ENCODE assay signal across 21 cellular contexts in genomic region chr10:121914661-121915060, GRCh38. TPM values are rescaled to one million over a fixed set of nuclear protein-coding genes. Genes with fewer than 3 reads are reported as not detected.
DNase-seq lines count a peak whose midpoint lies in the region; ATAC-seq and TF ChIP-seq lines count a peak whose summit lies in the region.
"Had no signal": no experiment of that assay in that cellular context is flagged by ENCODE, and none has a peak within 500 bp of the region (broad histone marks: within the 10 kb centered on the region; RNA-seq: fewer than 3 reads in every experiment).

No MANE protein-coding gene starts in this region.

- TF ChIP-seq POLR2A in suprapubic skin (IDR thresholded peaks at IDR 0.05), result no peak
- TF ChIP-seq POLR2A in lower leg skin (IDR thresholded peaks at IDR 0.05), result no peak

- peaks cover 4% of the 10 kb centered on the region for H3K4me1 Mint-ChIP-seq in activated naive CD8-positive, alpha-beta T cell treated with anti-CD3 and anti-CD28 coated beads, Interleukin-2, amount 10 ng/mL, durations not matched to agents 7 days and 5 days
- peaks cover 14% of the 10 kb centered on the region for H3K4me1 Mint-ChIP-seq in activated naive CD8-positive, alpha-beta T cell treated with anti-CD3 and anti-CD28 coated beads for 36 hours

- TF ChIP-seq EP300 in suprapubic skin (IDR thresholded peaks at IDR 0.05), result no peak

- H3K27ac Mint-ChIP-seq in activated naive CD8-positive, alpha-beta T cell treated with anti-CD3 and anti-CD28 coated beads, Interleukin-2, amount 10 ng/mL, durations not matched to agents 7 days and 5 days, result peak overlapping the region; percentile 3
- no peak overlapping the region for H3K27ac Mint-ChIP-seq in activated naive CD8-positive, alpha-beta T cell treated with anti-CD3 and anti-CD28 coated beads for 36 hours

- DNase-seq in activated naive CD8-positive, alpha-beta T cell treated with anti-CD3 and anti-CD28 coated beads, Interleukin-2, amount 10 ng/mL, durations not matched to agents 7 days and 5 days, result no peak
- no peak for DNase-seq in activated naive CD8-positive, alpha-beta T cell treated with anti-CD3 and anti-CD28 coated beads for 36 hours
- DNase-seq in Right ventricle myocardium superior (no peak), right cardiac atrium (no peak), NCI-H2196 treated with DMSO at 0.1 percent for 48 hours (lab: John Stamatoyannopoulos, UW; ENCODE audit: unreplicated experiment) (no peak), suprapubic skin (ENCODE audit: low spot score in 2 of 2) (no peak), lower leg skin (ENCODE audit: low spot score in 2 of 2) (no peak)
- DNase-seq: 8988T, AML-193, DMS53, GDM1, GOT3, IMR-90, NCI-H1105, NCI-H146, NCI-H2029, NCI-H345, NCI-H524 treated with DMSO at 0.1 percent for 48 hours, OCI-M1 had no signal

- ATAC-seq in activated naive CD8-positive, alpha-beta T cell treated with anti-CD3 and anti-CD28 coated beads, Interleukin-2, amount 10 ng/mL, durations not matched to agents 7 days and 5 days (ENCODE audit: low read depth), result no peak
- ATAC-seq in Right ventricle myocardium superior (ENCODE audit: poor library complexity) (peak; percentile 57), right cardiac atrium (no peak)

- H3K9me3 ChIP-seq in right cardiac atrium (ENCODE audit: control insufficient read depth, low read length), result no peaks in the 10 kb centered on the region
- no peaks in the 10 kb centered on the region for H3K9me3 ChIP-seq in skeletal muscle tissue (ENCODE audit: control insufficient read depth in 3 of 3, low read length in 3 of 3)
- H3K9me3 ChIP-seq in suprapubic skin, result no peaks in the 10 kb centered on the region

- intact Hi-C loops in Right ventricle myocardium superior (cut with DNase I) (no loop called here), right cardiac atrium (cut with DNase I) (no loop called here), lower leg skin (cut with DNase I; ENCODE audit: low total_unique reads) (no loop called here)

- no peak overlapping the region for H3K4me3 Mint-ChIP-seq in activated naive CD8-positive, alpha-beta T cell treated with anti-CD3 and anti-CD28 coated beads, Interleukin-2, amount 10 ng/mL, durations not matched to agents 7 days and 5 days
- H3K4me3 Mint-ChIP-seq in activated naive CD8-positive, alpha-beta T cell treated with anti-CD3 and anti-CD28 coated beads for 36 hours, result no peak overlapping the region

- H3K36me3 ChIP-seq in skeletal muscle tissue (ENCODE audit: control insufficient read depth in 3 of 3, insufficient read depth in 3 of 3, low read length in 3 of 3) (peaks cover 5 to 10% (median 9%) of the 10 kb centered on the region in 3 donors), suprapubic skin (peaks cover 40% of the 10 kb centered on the region)

- no peaks in the 10 kb centered on the region for H3K4me1 ChIP-seq in right cardiac atrium (ENCODE audit: control insufficient read depth, insufficient read depth, low read length)
- peaks cover 3 to 10% (median 5%) of the 10 kb centered on the region in 3 donors for H3K4me1 ChIP-seq in skeletal muscle tissue (ENCODE audit: control insufficient read depth in 3 of 3, insufficient read depth in 3 of 3, low read length in 3 of 3)
- H3K4me1 ChIP-seq in suprapubic skin, result no peaks in the 10 kb centered on the region

- TF ChIP-seq CTCF in suprapubic skin (IDR thresholded peaks at IDR 0.05) (no peak), lower leg skin (IDR thresholded peaks at IDR 0.05) (no peak)

- no peaks in the 10 kb centered on the region for H3K27me3 Mint-ChIP-seq in activated naive CD8-positive, alpha-beta T cell treated with anti-CD3 and anti-CD28 coated beads, Interleukin-2, amount 10 ng/mL, durations not matched to agents 7 days and 5 days
- H3K27me3 Mint-ChIP-seq in activated naive CD8-positive, alpha-beta T cell treated with anti-CD3 and anti-CD28 coated beads for 36 hours, result no peaks in the 10 kb centered on the region

- WGBS in right cardiac atrium, result 75% methylated on average over 6 of the region's 6 CpGs
- 92% methylated on average over 6 of the region's 6 CpGs for WGBS in suprapubic skin
- WGBS in lower leg skin, 2 donors, result 93 to 94% methylated on average over 6 of the region's 6 CpGs

- H3K27ac ChIP-seq in right cardiac atrium (ENCODE audit: low read length) (peak overlapping the region; percentile 7), skeletal muscle tissue (ENCODE audit: low read depth, low read length) (peak overlapping the region; percentile 68), suprapubic skin (no peak overlapping the region)
- H3K27ac ChIP-seq: C4-2B had no signal

- no peak overlapping the region for H3K4me3 ChIP-seq in right cardiac atrium (ENCODE audit: low read length)
- H3K4me3 ChIP-seq in skeletal muscle tissue (ENCODE audit: low read length in 3 of 3), result peak overlapping the region in 2 of 3 donors; percentile 14 to 19
- no peak overlapping the region for H3K4me3 ChIP-seq in suprapubic skin
- H3K4me3 ChIP-seq in lower leg skin (ENCODE audit: low read depth, poor library complexity, severe bottlenecking), result no peak overlapping the region

- peaks cover 25% of the 10 kb centered on the region for H3K36me3 Mint-ChIP-seq in activated naive CD8-positive, alpha-beta T cell treated with anti-CD3 and anti-CD28 coated beads, Interleukin-2, amount 10 ng/mL, durations not matched to agents 7 days and 5 days
- peaks cover 29% of the 10 kb centered on the region for H3K36me3 Mint-ChIP-seq in activated naive CD8-positive, alpha-beta T cell treated with anti-CD3 and anti-CD28 coated beads for 36 hours

- peak overlapping the region; percentile 38 to 51 (median 50) for H3K9ac ChIP-seq in skeletal muscle tissue (ENCODE audit: low read depth in 1 of 3, low read length in 3 of 3)

- no peaks in the 10 kb centered on the region for H3K9me3 Mint-ChIP-seq in activated naive CD8-positive, alpha-beta T cell treated with anti-CD3 and anti-CD28 coated beads, Interleukin-2, amount 10 ng/mL, durations not matched to agents 7 days and 5 days
- H3K9me3 Mint-ChIP-seq in activated naive CD8-positive, alpha-beta T cell treated with anti-CD3 and anti-CD28 coated beads for 36 hours, result no peaks in the 10 kb centered on the region

- H3K27me3 ChIP-seq in right cardiac atrium (ENCODE audit: control insufficient read depth, insufficient read depth), result no peaks in the 10 kb centered on the region
- H3K27me3 ChIP-seq in skeletal muscle tissue (ENCODE audit: control insufficient read depth in 3 of 3, insufficient read depth in 3 of 3, low read length in 3 of 3), result no peaks in the 10 kb centered on the region
- H3K27me3 ChIP-seq in suprapubic skin, result no peaks in the 10 kb centered on the region

- POLR2A ChIA-PET in activated naive CD8-positive, alpha-beta T cell treated with anti-CD3 and anti-CD28 coated beads, Interleukin-2, amount 10 ng/mL, durations not matched to agents 7 days and 5 days (lab: Charles Lee), result no interaction called here

RNA-seq across cellular contexts. Expression of gene ATE1, which starts 13.2 kb away (rescaled TPM):
- total RNA-seq in activated naive CD8-positive, alpha-beta T cell treated with anti-CD3 and anti-CD28 coated beads, Interleukin-2, amount 10 ng/mL, durations not matched to agents 7 days and 5 days, result 10 to 100 TPM; 21.9 to 27.1 TPM
- 10 to 100 TPM; 22.5 to 24.6 TPM for total RNA-seq in activated naive CD8-positive, alpha-beta T cell treated with anti-CD3 and anti-CD28 coated beads for 36 hours
- total RNA-seq in Right ventricle myocardium superior (34.6 TPM), right cardiac atrium (10 to 100 TPM; 47.7 to 55.8 (median 48.7) TPM), skeletal muscle tissue (30.3 TPM), suprapubic skin (10 to 100 TPM; 20.3 to 23.2 (median 21.7) TPM), lower leg skin (10 to 100 TPM; 11.5 to 22.2 (median 18.2) TPM)
- 15.1 TPM for polyA plus RNA-seq in right cardiac atrium

Comparison
In these comparisons a context has a peak if more than half of its experiments do, and no peak if none do; other contexts are left out.
1. H3K4me3 ChIP-seq: peak in skeletal muscle tissue (2 of 3); none in right cardiac atrium (single experiment), suprapubic skin (single experiment) and lower leg skin (single experiment).